Comparison of ENCODE assay signal across 24 cellular contexts in the genomic region with DNA sequence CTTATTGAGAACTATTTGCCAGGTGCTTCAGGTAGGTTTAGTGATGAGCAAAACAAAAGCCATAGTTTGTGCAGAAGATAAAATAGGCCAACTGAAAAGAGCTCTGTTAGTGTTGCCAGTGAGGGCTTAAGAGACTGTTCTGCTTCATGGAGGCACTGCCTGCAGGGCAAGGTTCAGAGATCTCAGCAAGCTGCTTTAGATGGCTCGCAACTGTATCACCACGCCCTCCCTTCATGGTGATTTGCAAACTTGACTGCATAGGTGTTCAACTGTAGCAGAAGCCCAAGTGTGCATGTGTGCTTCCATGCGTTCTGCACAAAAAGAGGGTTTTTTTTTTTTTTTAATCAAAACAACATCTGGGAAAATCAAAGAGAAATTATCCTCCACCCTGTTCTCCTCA.
"Had no signal": no experiment of that assay in that cellular context is flagged by ENCODE, and none has a peak within 500 bp of the region (broad histone marks: within the 10 kb centered on the region; RNA-seq: fewer than 3 reads in every experiment).

No MANE protein-coding gene starts in this region.

- DNase-seq: activated CD4-positive, alpha-beta memory T cell treated with anti-CD3 and anti-CD28 coated beads, Interleukin-2, amount 10 ng/mL, durations not matched to agents 7 days and 5 days; activated CD4-positive, alpha-beta T cell treated with anti-CD3 and anti-CD28 coated beads for 48 hours; activated CD4-positive, CD25-positive, alpha-beta regulatory T cell; activated naive CD4-positive, alpha-beta T cell treated with anti-CD3 and anti-CD28 coated beads, Interleukin-2, amount 10 ng/mL, durations not matched to agents 7 days and 5 days; activated naive CD8-positive, alpha-beta T cell treated with anti-CD3 and anti-CD28 coated beads, Interleukin-2, amount 50 U/mL, for 24 hours; activated T-cell treated with anti-CD3 and anti-CD28 coated beads, Interleukin-2, amount 50 U/mL, for 24 hours; aorta; effector CD4-positive, alpha-beta T cell; gastrocnemius medialis; head of caudate nucleus; kidney; left ventricle myocardium inferior; mammary epithelial cell; right cardiac atrium; stimulated activated CD4-positive, alpha-beta T cell treated with anti-CD3 and anti-CD28 coated beads, Interleukin-15, amount 100 ng/mL, for 24 hours; stimulated activated CD4-positive, alpha-beta T cell treated with anti-CD3 and anti-CD28 coated beads, Interleukin-2, amount 100 ng/mL, for 48 hours; T-helper 1 cell; T-helper 9 cell; upper lobe of right lung had no signal

- H3K9me3 Mint-ChIP-seq: activated CD4-positive, alpha-beta memory T cell treated with anti-CD3 and anti-CD28 coated beads, Interleukin-2, amount 10 ng/mL, durations not matched to agents 7 days and 5 days; activated naive CD4-positive, alpha-beta T cell treated with anti-CD3 and anti-CD28 coated beads, Interleukin-2, amount 10 ng/mL, durations not matched to agents 7 days and 5 days; activated naive CD8-positive, alpha-beta T cell treated with anti-CD3 and anti-CD28 coated beads, Interleukin-2, amount 50 U/mL, for 24 hours; activated T-cell treated with anti-CD3 and anti-CD28 coated beads, Interleukin-2, amount 50 U/mL, for 24 hours; activated T-helper 2 cell treated with anti-CD3 and anti-CD28 coated beads, Interferon-gamma antibody, Interleukin-2, Interleukin-4, amounts not matched to agents 10 μg/mL and 5 μg/mL and 100 μg/mL, durations not matched to agents 14 hours and 24 hours and 36 hours; neural progenitor cell; stimulated activated naive CD8-positive, alpha-beta T cell treated with anti-CD3 and anti-CD28 coated beads, Interleukin-15, Interleukin-2, amounts not matched to agents 100 ng/mL and 50 ng/mL, for 24 hours had no signal

- H3K4me3 ChIP-seq: gastrocnemius medialis, left ventricle myocardium inferior, neural progenitor cell, prostate gland, skin epidermis, upper lobe of right lung had no signal

- H3K27me3 ChIP-seq: gastrocnemius medialis, neural progenitor cell, upper lobe of right lung had no signal

- H2AFZ ChIP-seq: neural progenitor cell had no signal

- ATAC-seq: activated naive CD8-positive, alpha-beta T cell treated with anti-CD3 and anti-CD28 coated beads, Interleukin-2, amount 50 U/mL, for 24 hours; gastrocnemius medialis; right cardiac atrium; upper lobe of right lung had no signal

- H3K4me3 Mint-ChIP-seq: activated CD4-positive, alpha-beta memory T cell treated with anti-CD3 and anti-CD28 coated beads, Interleukin-2, amount 10 ng/mL, durations not matched to agents 7 days and 5 days; activated naive CD4-positive, alpha-beta T cell treated with anti-CD3 and anti-CD28 coated beads, Interleukin-2, amount 10 ng/mL, durations not matched to agents 7 days and 5 days; activated naive CD8-positive, alpha-beta T cell treated with anti-CD3 and anti-CD28 coated beads, Interleukin-2, amount 50 U/mL, for 24 hours; activated T-cell treated with anti-CD3 and anti-CD28 coated beads, Interleukin-2, amount 50 U/mL, for 24 hours; neural progenitor cell; stimulated activated naive CD8-positive, alpha-beta T cell treated with anti-CD3 and anti-CD28 coated beads, Interleukin-15, Interleukin-2, amounts not matched to agents 100 ng/mL and 50 ng/mL, for 24 hours had no signal

- H3K4me1 ChIP-seq: neural progenitor cell, prostate gland, upper lobe of right lung had no signal

- H3K27ac ChIP-seq: gastrocnemius medialis, neural progenitor cell, prostate gland, skin epidermis, upper lobe of right lung had no signal

- H3K27me3 Mint-ChIP-seq: activated CD4-positive, alpha-beta memory T cell treated with anti-CD3 and anti-CD28 coated beads, Interleukin-2, amount 10 ng/mL, durations not matched to agents 7 days and 5 days; activated naive CD4-positive, alpha-beta T cell treated with anti-CD3 and anti-CD28 coated beads, Interleukin-2, amount 10 ng/mL, durations not matched to agents 7 days and 5 days; activated naive CD8-positive, alpha-beta T cell treated with anti-CD3 and anti-CD28 coated beads, Interleukin-2, amount 50 U/mL, for 24 hours; activated T-cell treated with anti-CD3 and anti-CD28 coated beads, Interleukin-2, amount 50 U/mL, for 24 hours; stimulated activated naive CD8-positive, alpha-beta T cell treated with anti-CD3 and anti-CD28 coated beads, Interleukin-15, Interleukin-2, amounts not matched to agents 100 ng/mL and 50 ng/mL, for 24 hours had no signal

- H3K27ac Mint-ChIP-seq: activated CD4-positive, alpha-beta memory T cell treated with anti-CD3 and anti-CD28 coated beads, Interleukin-2, amount 10 ng/mL, durations not matched to agents 7 days and 5 days; activated naive CD4-positive, alpha-beta T cell treated with anti-CD3 and anti-CD28 coated beads, Interleukin-2, amount 10 ng/mL, durations not matched to agents 7 days and 5 days; activated naive CD8-positive, alpha-beta T cell treated with anti-CD3 and anti-CD28 coated beads, Interleukin-2, amount 50 U/mL, for 24 hours; activated T-cell treated with anti-CD3 and anti-CD28 coated beads, Interleukin-2, amount 50 U/mL, for 24 hours; activated T-helper 2 cell treated with anti-CD3 and anti-CD28 coated beads, Interferon-gamma antibody, Interleukin-2, Interleukin-4, amounts not matched to agents 10 μg/mL and 5 μg/mL and 100 μg/mL, durations not matched to agents 14 hours and 24 hours and 36 hours; neural progenitor cell; stimulated activated naive CD8-positive, alpha-beta T cell treated with anti-CD3 and anti-CD28 coated beads, Interleukin-15, Interleukin-2, amounts not matched to agents 100 ng/mL and 50 ng/mL, for 24 hours had no signal

- H3K36me3 ChIP-seq: neural progenitor cell, prostate gland had no signal

- H3K4me1 Mint-ChIP-seq: neural progenitor cell had no signal
